Comparison of ENCODE assay signal across 12 cellular contexts in genomic region chr4:69910016-69910782, GRCh38. TPM values are rescaled to one million over a fixed set of nuclear protein-coding genes. Genes with fewer than 3 reads are reported as not detected.
DNase-seq lines count a peak whose midpoint lies in the region; ATAC-seq and TF ChIP-seq lines count a peak whose summit lies in the region.
"Had no signal": no experiment of that assay in that cellular context is flagged by ENCODE, and none has a peak within 500 bp of the region (broad histone marks: within the 10 kb centered on the region; RNA-seq: fewer than 3 reads in every experiment).

No MANE protein-coding gene starts in this region.

- no peak overlapping the region for H3K27ac Mint-ChIP-seq in activated T-helper 17 cell treated with anti-CD3 and anti-CD28 coated beads, Interleukin-2, amount 50 U/mL, for 72 hours
- no peak overlapping the region for H3K27ac Mint-ChIP-seq in endothelial cell (ENCODE audit: unreplicated experiment)

- no peak overlapping the region for H3K4me3 Mint-ChIP-seq in activated T-helper 17 cell treated with anti-CD3 and anti-CD28 coated beads, Interleukin-2, amount 50 U/mL, for 72 hours
- H3K4me3 Mint-ChIP-seq in endothelial cell (ENCODE audit: unreplicated experiment) = no peak overlapping the region

- H3K36me3 Mint-ChIP-seq in activated T-helper 17 cell treated with anti-CD3 and anti-CD28 coated beads, Interleukin-2, amount 50 U/mL, for 72 hours (ENCODE audit: low read depth) = no peaks in the 10 kb centered on the region
- no peaks in the 10 kb centered on the region for H3K36me3 Mint-ChIP-seq in endothelial cell (ENCODE audit: low read depth, unreplicated experiment)

- no peaks in the 10 kb centered on the region for H3K27me3 Mint-ChIP-seq in activated T-helper 17 cell treated with anti-CD3 and anti-CD28 coated beads, Interleukin-2, amount 50 U/mL, for 72 hours
- no peaks in the 10 kb centered on the region for H3K27me3 Mint-ChIP-seq in endothelial cell (ENCODE audit: unreplicated experiment)

- intact Hi-C loops in Right ventricle myocardium superior (cut with DNase I) = no loop called here

- ATAC-seq in GM18517 (IDR thresholded peaks at IDR 0.05; ENCODE audit: unreplicated experiment) = peak; percentile 88
- peak; percentile 85 for ATAC-seq in GM21576 (IDR thresholded peaks at IDR 0.05; ENCODE audit: unreplicated experiment)
- ATAC-seq in HG03457 (IDR thresholded peaks at IDR 0.05; ENCODE audit: unreplicated experiment) = peak; percentile 79
- no peak for ATAC-seq in activated T-helper 17 cell treated with anti-CD3 and anti-CD28 coated beads, Interleukin-2, amount 50 U/mL, for 72 hours (replicated peaks)
- ATAC-seq in Right ventricle myocardium superior (ENCODE audit: poor library complexity) = no peak
- ATAC-seq: left lobe of liver had no signal

- H3K4me1 Mint-ChIP-seq in activated T-helper 17 cell treated with anti-CD3 and anti-CD28 coated beads, Interleukin-2, amount 50 U/mL, for 72 hours = no peaks in the 10 kb centered on the region
- H3K4me1 Mint-ChIP-seq in endothelial cell (ENCODE audit: unreplicated experiment) = no peaks in the 10 kb centered on the region

- TF ChIP-seq CTCF in endothelial cell (IDR thresholded peaks at IDR 0.05; ENCODE audit: unreplicated experiment) = no peak

- no peaks in the 10 kb centered on the region for H3K9me3 Mint-ChIP-seq in activated T-helper 17 cell treated with anti-CD3 and anti-CD28 coated beads, Interleukin-2, amount 50 U/mL, for 72 hours
- H3K9me3 Mint-ChIP-seq in endothelial cell (ENCODE audit: unreplicated experiment) = no peaks in the 10 kb centered on the region

- DNase-seq in fibroblast of the conjunctiva (ENCODE audit: low read depth) (peak; percentile 79), DMS 273 treated with DMSO at 0.1 percent for 48 hours (lab: John Stamatoyannopoulos, UW) (no peak), Right ventricle myocardium superior (no peak), endothelial cell (ENCODE audit: low spot score) (no peak)
- DNase-seq: DND-41, NCI-H2029 treated with DMSO at 0.1 percent for 48 hours had no signal

RNA-seq across cellular contexts. Expression of gene CSN1S1, which starts 20.7 kb away (rescaled TPM):
- not detected for total RNA-seq in activated T-helper 17 cell treated with anti-CD3 and anti-CD28 coated beads, Interleukin-2, amount 50 U/mL, for 72 hours
- total RNA-seq in Right ventricle myocardium superior = not detected
- not detected for total RNA-seq in endothelial cell (ENCODE audit: unreplicated experiment)
- total RNA-seq: left lobe of liver, suprapubic skin had no signal

RNA-seq across cellular contexts. Expression of gene SULT1E1, which starts 50.3 kb away (rescaled TPM):
- not detected for total RNA-seq in activated T-helper 17 cell treated with anti-CD3 and anti-CD28 coated beads, Interleukin-2, amount 50 U/mL, for 72 hours
- total RNA-seq in Right ventricle myocardium superior (not detected), endothelial cell (ENCODE audit: unreplicated experiment) (not detected)

RNA-seq across cellular contexts. Expression of gene CSN2, which starts 55.3 kb away (rescaled TPM):
- not detected for total RNA-seq in activated T-helper 17 cell treated with anti-CD3 and anti-CD28 coated beads, Interleukin-2, amount 50 U/mL, for 72 hours
- total RNA-seq in Right ventricle myocardium superior (not detected), endothelial cell (ENCODE audit: unreplicated experiment) (not detected)
- total RNA-seq: left lobe of liver, suprapubic skin had no signal

Comparison
In these comparisons a context has a peak if more than half of its experiments do, and no peak if none do; other contexts are left out.
1. ATAC-seq: peak in GM18517 (single experiment), GM21576 (single experiment) and HG03457 (single experiment); none in activated T-helper 17 cell treated with anti-CD3 and anti-CD28 coated beads, Interleukin-2, amount 50 U/mL, for 72 hours (single experiment) and Right ventricle myocardium superior (single experiment).